ENCODE assay signal across 17 cellular contexts in genomic region chr5:137217599-137218200, GRCh38.
DNase-seq lines count a peak whose midpoint lies in the region; ATAC-seq and TF ChIP-seq lines count a peak whose summit lies in the region.
"Had no signal": no experiment of that assay in that cellular context is flagged by ENCODE, and none has a peak within 500 bp of the region (broad histone marks: within the 10 kb centered on the region; RNA-seq: fewer than 3 reads in every experiment).

No MANE protein-coding gene starts in this region.

- in situ Hi-C loops in ACHN (cut with HindIII; ENCODE audit: low pct_ligation_motif_present, low pct_unique_long_range_greater_than_20kb, low sequenced_read_pairs): no loop called here
- in situ Hi-C loops in astrocyte of the spinal cord (cut with HindIII; ENCODE audit: low sequenced_read_pairs): no loop called here

- DNase-seq in ACHN: peak; percentile 86
- DNase-seq in M059J (ENCODE audit: low read depth): peak; percentile 70
- DNase-seq in astrocyte of the spinal cord (ENCODE audit: low read depth, low spot score): peak; percentile 23
- peak; percentile 64 for DNase-seq in glomerular visceral epithelial cell (ENCODE audit: extremely low spot score)
- no peak for DNase-seq in WTC11 (ENCODE audit: low spot score)
- no peak for DNase-seq in NCI-H1105 treated with DMSO at 0.1 percent for 48 hours (lab: John Stamatoyannopoulos, UW)
- DNase-seq in COLO668 (lab: John Stamatoyannopoulos, UW; ENCODE audit: unreplicated experiment): no peak
- DNase-seq: activated effector memory CD4-positive, alpha-beta T cell treated with Interleukin-2 at 50 U/mL for 16 hours; aorta; esophagus squamous epithelium; NCI-H2029; NCI-H526; RPMI8226; stimulated activated CD4-positive, alpha-beta T cell treated with anti-CD3 and anti-CD28 coated beads, Interleukin-12 subunit alpha, Interleukin-12 subunit beta, amount 100 ng/mL, for 4 hours; stimulated activated naive CD4-positive, alpha-beta T cell treated with Interleukin-2 at 50 U/mL for 16 hours; upper lobe of right lung had no signal

- ATAC-seq in HG03469 (IDR thresholded peaks at IDR 0.05; ENCODE audit: unreplicated experiment) (no peak), WTC11 (no peak)
- ATAC-seq: upper lobe of right lung had no signal

- TF ChIP-seq CTCF in astrocyte of the spinal cord (IDR thresholded peaks at IDR 0.05; ENCODE audit: low read depth, low read length) (no peak), WTC11 (IDR thresholded peaks at IDR 0.05) (no peak)

- H3K36me3 Mint-ChIP-seq in WTC11: no peaks in the 10 kb centered on the region

- no peak overlapping the region for H3K4me3 Mint-ChIP-seq in WTC11

- no peaks in the 10 kb centered on the region for H3K4me1 Mint-ChIP-seq in WTC11

- no peaks in the 10 kb centered on the region for H3K9me3 Mint-ChIP-seq in WTC11

- H3K27ac Mint-ChIP-seq in WTC11: no peak overlapping the region

- no peak overlapping the region for H3K4me3 ChIP-seq in astrocyte of the spinal cord (ENCODE audit: low read depth, low read length)
- H3K4me3 ChIP-seq: esophagus squamous epithelium, upper lobe of right lung had no signal

- H3K27me3 Mint-ChIP-seq in WTC11 (ENCODE audit: low read depth): no peaks in the 10 kb centered on the region

- CTCF ChIA-PET in WTC11 (lab: Charles Lee): interaction anchor here (0.7 to 3.8 kb wide), 4 partner anchors 15 to 185 kb away, joined by 3 to 20 read pairs (median 4); no protein-coding TSS in a partner anchor

- POLR2A ChIA-PET in WTC11 (lab: Charles Lee): no interaction called here

TF ChIP-seq in WTC11, 78 proteins besides CTCF, POLR2A, EP300 and RAD21:
- TF ChIP-seq JUN (CRISPR knock-in tag; IDR thresholded peaks at IDR 0.05): no peak
- TF ChIP-seq CREB1 (CRISPR knock-in tag; IDR thresholded peaks at IDR 0.05): no peak
- no peak for TF ChIP-seq NFYB (CRISPR knock-in tag; conservative IDR thresholded peaks at IDR 0.05; ENCODE audit: low read depth)
- no peak for TF ChIP-seq ZBTB43 (CRISPR knock-in tag; IDR thresholded peaks at IDR 0.05)
TF ChIP-seq in WTC11: peak in this region for 0.

Comparison
In these comparisons a context has a peak if more than half of its experiments do, and no peak if none do; other contexts are left out.
1. DNase-seq: peak in ACHN (single experiment), M059J (single experiment), astrocyte of the spinal cord (single experiment) and glomerular visceral epithelial cell (single experiment); none in WTC11 (single experiment), NCI-H1105 treated with DMSO at 0.1 percent for 48 hours (single experiment) and COLO668 (single experiment).